ENCODE assay signal across 1 cellular context in the genomic region with DNA sequence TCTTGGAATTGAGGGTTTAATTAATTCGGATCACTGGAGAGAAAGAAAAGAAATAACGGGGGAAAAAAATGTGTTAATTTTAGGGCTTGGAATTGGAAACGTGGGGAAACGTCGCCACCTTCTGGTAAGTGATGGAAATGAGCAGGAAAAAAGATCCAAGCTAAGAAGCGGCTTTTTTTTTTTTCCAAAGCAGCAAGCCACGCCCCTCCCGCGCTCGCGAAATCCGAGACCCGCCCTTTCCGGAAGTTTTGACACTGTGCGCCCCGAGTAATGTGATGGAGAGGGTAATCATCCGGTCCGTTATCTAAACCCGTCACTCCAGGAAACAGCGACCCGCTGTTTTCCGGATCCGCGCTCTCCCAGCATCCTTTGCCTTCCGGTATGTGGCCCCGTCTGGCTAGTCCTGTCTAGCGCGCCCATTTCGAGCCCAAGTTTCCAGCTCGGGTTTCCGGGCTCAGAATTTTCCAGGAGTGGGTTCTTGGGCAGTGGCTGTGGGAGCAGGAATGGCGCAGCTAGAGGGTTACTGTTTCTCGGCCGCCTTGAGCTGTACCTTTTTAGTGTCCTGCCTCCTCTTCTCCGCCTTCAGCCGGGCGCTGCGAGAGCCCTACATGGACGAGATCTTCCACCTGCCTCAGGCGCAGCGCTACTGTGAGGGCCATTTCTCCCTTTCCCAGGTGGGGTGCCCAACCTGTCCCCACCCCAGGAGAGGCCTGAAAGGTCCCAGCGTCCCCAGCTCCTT.
A peak's percentile ranks its signal among the peaks of the same experiment; 100 is the strongest.
TF ChIP-seq lines count a peak whose summit lies in the region.

A gene with protein sequence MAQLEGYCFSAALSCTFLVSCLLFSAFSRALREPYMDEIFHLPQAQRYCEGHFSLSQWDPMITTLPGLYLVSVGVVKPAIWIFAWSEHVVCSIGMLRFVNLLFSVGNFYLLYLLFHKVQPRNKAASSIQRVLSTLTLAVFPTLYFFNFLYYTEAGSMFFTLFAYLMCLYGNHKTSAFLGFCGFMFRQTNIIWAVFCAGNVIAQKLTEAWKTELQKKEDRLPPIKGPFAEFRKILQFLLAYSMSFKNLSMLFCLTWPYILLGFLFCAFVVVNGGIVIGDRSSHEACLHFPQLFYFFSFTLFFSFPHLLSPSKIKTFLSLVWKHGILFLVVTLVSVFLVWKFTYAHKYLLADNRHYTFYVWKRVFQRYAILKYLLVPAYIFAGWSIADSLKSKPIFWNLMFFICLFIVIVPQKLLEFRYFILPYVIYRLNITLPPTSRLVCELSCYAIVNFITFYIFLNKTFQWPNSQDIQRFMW (plus strand): TSS at position 384 of the 739 bp plus-strand sequence. CDS start 120 bp downstream, at position 504.

TF ChIP-seq in HepG2, 621 proteins besides CTCF, POLR2A, EP300 and RAD21 (continued from another document and continues in another):
- TF ChIP-seq, protein P1, sequence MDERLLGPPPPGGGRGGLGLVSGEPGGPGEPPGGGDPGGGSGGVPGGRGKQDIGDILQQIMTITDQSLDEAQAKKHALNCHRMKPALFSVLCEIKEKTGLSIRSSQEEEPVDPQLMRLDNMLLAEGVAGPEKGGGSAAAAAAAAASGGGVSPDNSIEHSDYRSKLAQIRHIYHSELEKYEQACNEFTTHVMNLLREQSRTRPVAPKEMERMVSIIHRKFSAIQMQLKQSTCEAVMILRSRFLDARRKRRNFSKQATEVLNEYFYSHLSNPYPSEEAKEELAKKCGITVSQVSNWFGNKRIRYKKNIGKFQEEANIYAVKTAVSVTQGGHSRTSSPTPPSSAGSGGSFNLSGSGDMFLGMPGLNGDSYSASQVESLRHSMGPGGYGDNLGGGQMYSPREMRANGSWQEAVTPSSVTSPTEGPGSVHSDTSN (CRISPR knock-in tag; IDR thresholded peaks at IDR 0.05): no peak
- TF ChIP-seq SP1 (IDR thresholded peaks at IDR 0.05) (no peak), SP1 (CRISPR knock-in tag; IDR thresholded peaks at IDR 0.05) (peak; percentile 35; the same call in 1 of the 2 replicates), FOSL2 (CRISPR knock-in tag; IDR thresholded peaks at IDR 0.05) (peak; percentile 10; the same call in 1 of the 2 replicates), PHF8 (CRISPR knock-in tag; IDR thresholded peaks at IDR 0.05) (peak; percentile 65), HOXA9 (CRISPR knock-in tag; IDR thresholded peaks at IDR 0.05; ENCODE audit: borderline replicate concordance) (no peak), POLR2AphosphoS5 (IDR thresholded peaks at IDR 0.05; ENCODE audit: low read depth, low read length) (peak; percentile 59), ZNF678 (CRISPR knock-in tag; IDR thresholded peaks at IDR 0.05) (no peak), SATB2 (CRISPR knock-in tag; IDR thresholded peaks at IDR 0.05) (no peak), HCFC1 (IDR thresholded peaks at IDR 0.05; ENCODE audit: low read depth, low read length) (peak; percentile 79), HNRNPUL1 (IDR thresholded peaks at IDR 0.05; ENCODE audit: low read depth, low read length) (no peak), ZNF552 (CRISPR knock-in tag; IDR thresholded peaks at IDR 0.05; ENCODE audit: borderline replicate concordance) (no peak), SRF (IDR thresholded peaks at IDR 0.05; ENCODE audit: low read depth, low read length) (peak; percentile 52; the same call in 1 of the 2 replicates), KMT2B (CRISPR knock-in tag; IDR thresholded peaks at IDR 0.05) (peak; percentile 71; the same call in 1 of the 2 replicates), MXD4 (CRISPR knock-in tag; IDR thresholded peaks at IDR 0.05) (0 out of 2 replicates have a peak, but pooled peaks have one; percentile 32), NCOR1 (IDR thresholded peaks at IDR 0.05; ENCODE audit: borderline replicate concordance, low read length) (peak; percentile 24; the same call in 1 of the 2 replicates), SP4 (CRISPR knock-in tag; IDR thresholded peaks at IDR 0.05) (0 out of 2 replicates have a peak, but pooled peaks have one; percentile 40), NR2C2 (CRISPR knock-in tag; IDR thresholded peaks at IDR 0.05; ENCODE audit: borderline replicate concordance) (peak; percentile 62; the same call in 1 of the 2 replicates), SNAI1 (CRISPR knock-in tag; IDR thresholded peaks at IDR 0.05; ENCODE audit: borderline replicate concordance) (no peak), CC2D1A (CRISPR knock-in tag; IDR thresholded peaks at IDR 0.05) (no peak), MTA1 (CRISPR knock-in tag; IDR thresholded peaks at IDR 0.05; ENCODE audit: borderline replicate concordance) (no peak), ZNF331 (CRISPR knock-in tag; IDR thresholded peaks at IDR 0.05) (no peak), CREB1 (IDR thresholded peaks at IDR 0.05) (0 out of 2 replicates have a peak, but pooled peaks have one; percentile 3), CREB1 (CRISPR knock-in tag; IDR thresholded peaks at IDR 0.05) (peak; percentile 80), ZNF605 (CRISPR knock-in tag; IDR thresholded peaks at IDR 0.05) (no peak), MED1 (CRISPR knock-in tag; IDR thresholded peaks at IDR 0.05) (peak; percentile 37), JDP2 (CRISPR knock-in tag; IDR thresholded peaks at IDR 0.05; ENCODE audit: borderline replicate concordance) (no peak), EHMT2 (IDR thresholded peaks at IDR 0.05; ENCODE audit: borderline replicate concordance, low read depth, low read length) (peak; percentile 56; the same call in 1 of the 2 replicates), ZNF878 (CRISPR knock-in tag; IDR thresholded peaks at IDR 0.05) (0 out of 2 replicates have a peak, but pooled peaks have one; percentile 60), ZNF230 (CRISPR knock-in tag; IDR thresholded peaks at IDR 0.05) (0 out of 2 replicates have a peak, but pooled peaks have one; percentile 26), ZNF891 (CRISPR knock-in tag; IDR thresholded peaks at IDR 0.05) (0 out of 2 replicates have a peak, but pooled peaks have one; percentile 34), STAG1 (CRISPR knock-in tag; IDR thresholded peaks at IDR 0.05) (peak; percentile 80), FOXK1 (CRISPR knock-in tag; IDR thresholded peaks at IDR 0.05; ENCODE audit: borderline replicate concordance, low read depth) (peak; percentile 79; the same call in 1 of the 2 replicates), YY1 (IDR thresholded peaks at IDR 0.05; ENCODE audit: insufficient read depth, insufficient replicate concordance, low read depth, low read length) (peak; percentile 80), ZBTB20 (CRISPR knock-in tag; IDR thresholded peaks at IDR 0.05; ENCODE audit: borderline replicate concordance, low read depth) (no peak), RXRB (CRISPR knock-in tag; IDR thresholded peaks at IDR 0.05; ENCODE audit: borderline replicate concordance) (peak; percentile 33; the same call in 1 of the 2 replicates), TAF1 (CRISPR knock-in tag; IDR thresholded peaks at IDR 0.05) (peak; percentile 55; the same call in 1 of the 2 replicates), SMAD3 (CRISPR knock-in tag; IDR thresholded peaks at IDR 0.05) (0 out of 2 replicates have a peak, but pooled peaks have one; percentile 42), HOXA3 (CRISPR knock-in tag; IDR thresholded peaks at IDR 0.05) (peak; percentile 55), PRMT3 (CRISPR knock-in tag; IDR thresholded peaks at IDR 0.05; ENCODE audit: borderline replicate concordance, low read depth) (no peak), SIN3A (IDR thresholded peaks at IDR 0.05; ENCODE audit: borderline replicate concordance, low read depth, low read length) (peak; percentile 92), ZNF335 (CRISPR knock-in tag; IDR thresholded peaks at IDR 0.05) (0 out of 2 replicates have a peak, but pooled peaks have one; percentile 29), ZMAT3 (CRISPR knock-in tag; conservative IDR thresholded peaks at IDR 0.05) (no peak), ERF (CRISPR knock-in tag; IDR thresholded peaks at IDR 0.05) (peak; percentile 55; the same call in 1 of the 2 replicates), IRF2 (CRISPR knock-in tag; IDR thresholded peaks at IDR 0.05) (peak; percentile 50; the same call in 1 of the 2 replicates)
- TF ChIP-seq, protein P2, sequence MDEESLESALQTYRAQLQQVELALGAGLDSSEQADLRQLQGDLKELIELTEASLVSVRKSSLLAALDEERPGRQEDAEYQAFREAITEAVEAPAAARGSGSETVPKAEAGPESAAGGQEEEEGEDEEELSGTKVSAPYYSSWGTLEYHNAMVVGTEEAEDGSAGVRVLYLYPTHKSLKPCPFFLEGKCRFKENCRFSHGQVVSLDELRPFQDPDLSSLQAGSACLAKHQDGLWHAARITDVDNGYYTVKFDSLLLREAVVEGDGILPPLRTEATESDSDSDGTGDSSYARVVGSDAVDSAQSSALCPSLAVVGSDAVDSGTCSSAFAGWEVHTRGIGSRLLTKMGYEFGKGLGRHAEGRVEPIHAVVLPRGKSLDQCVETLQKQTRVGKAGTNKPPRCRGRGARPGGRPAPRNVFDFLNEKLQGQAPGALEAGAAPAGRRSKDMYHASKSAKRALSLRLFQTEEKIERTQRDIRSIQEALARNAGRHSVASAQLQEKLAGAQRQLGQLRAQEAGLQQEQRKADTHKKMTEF (CRISPR knock-in tag; IDR thresholded peaks at IDR 0.05): peak; percentile 80
- TF ChIP-seq, protein P3, sequence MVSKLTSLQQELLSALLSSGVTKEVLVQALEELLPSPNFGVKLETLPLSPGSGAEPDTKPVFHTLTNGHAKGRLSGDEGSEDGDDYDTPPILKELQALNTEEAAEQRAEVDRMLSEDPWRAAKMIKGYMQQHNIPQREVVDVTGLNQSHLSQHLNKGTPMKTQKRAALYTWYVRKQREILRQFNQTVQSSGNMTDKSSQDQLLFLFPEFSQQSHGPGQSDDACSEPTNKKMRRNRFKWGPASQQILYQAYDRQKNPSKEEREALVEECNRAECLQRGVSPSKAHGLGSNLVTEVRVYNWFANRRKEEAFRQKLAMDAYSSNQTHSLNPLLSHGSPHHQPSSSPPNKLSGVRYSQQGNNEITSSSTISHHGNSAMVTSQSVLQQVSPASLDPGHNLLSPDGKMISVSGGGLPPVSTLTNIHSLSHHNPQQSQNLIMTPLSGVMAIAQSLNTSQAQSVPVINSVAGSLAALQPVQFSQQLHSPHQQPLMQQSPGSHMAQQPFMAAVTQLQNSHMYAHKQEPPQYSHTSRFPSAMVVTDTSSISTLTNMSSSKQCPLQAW (CRISPR knock-in tag; IDR thresholded peaks at IDR 0.05): peak; percentile 55
- TF ChIP-seq, protein P4, sequence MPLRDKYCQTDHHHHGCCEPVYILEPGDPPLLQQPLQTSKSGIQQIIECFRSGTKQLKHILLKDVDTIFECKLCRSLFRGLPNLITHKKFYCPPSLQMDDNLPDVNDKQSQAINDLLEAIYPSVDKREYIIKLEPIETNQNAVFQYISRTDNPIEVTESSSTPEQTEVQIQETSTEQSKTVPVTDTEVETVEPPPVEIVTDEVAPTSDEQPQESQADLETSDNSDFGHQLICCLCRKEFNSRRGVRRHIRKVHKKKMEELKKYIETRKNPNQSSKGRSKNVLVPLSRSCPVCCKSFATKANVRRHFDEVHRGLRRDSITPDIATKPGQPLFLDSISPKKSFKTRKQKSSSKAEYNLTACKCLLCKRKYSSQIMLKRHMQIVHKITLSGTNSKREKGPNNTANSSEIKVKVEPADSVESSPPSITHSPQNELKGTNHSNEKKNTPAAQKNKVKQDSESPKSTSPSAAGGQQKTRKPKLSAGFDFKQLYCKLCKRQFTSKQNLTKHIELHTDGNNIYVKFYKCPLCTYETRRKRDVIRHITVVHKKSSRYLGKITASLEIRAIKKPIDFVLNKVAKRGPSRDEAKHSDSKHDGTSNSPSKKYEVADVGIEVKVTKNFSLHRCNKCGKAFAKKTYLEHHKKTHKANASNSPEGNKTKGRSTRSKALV (CRISPR knock-in tag; IDR thresholded peaks at IDR 0.05): peak; percentile 42; the same call in 1 of the 2 replicates
- TF ChIP-seq, protein P5, sequence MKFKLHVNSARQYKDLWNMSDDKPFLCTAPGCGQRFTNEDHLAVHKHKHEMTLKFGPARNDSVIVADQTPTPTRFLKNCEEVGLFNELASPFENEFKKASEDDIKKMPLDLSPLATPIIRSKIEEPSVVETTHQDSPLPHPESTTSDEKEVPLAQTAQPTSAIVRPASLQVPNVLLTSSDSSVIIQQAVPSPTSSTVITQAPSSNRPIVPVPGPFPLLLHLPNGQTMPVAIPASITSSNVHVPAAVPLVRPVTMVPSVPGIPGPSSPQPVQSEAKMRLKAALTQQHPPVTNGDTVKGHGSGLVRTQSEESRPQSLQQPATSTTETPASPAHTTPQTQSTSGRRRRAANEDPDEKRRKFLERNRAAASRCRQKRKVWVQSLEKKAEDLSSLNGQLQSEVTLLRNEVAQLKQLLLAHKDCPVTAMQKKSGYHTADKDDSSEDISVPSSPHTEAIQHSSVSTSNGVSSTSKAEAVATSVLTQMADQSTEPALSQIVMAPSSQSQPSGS (CRISPR knock-in tag; IDR thresholded peaks at IDR 0.05): 0 out of 2 replicates have a peak, but pooled peaks have one; percentile 38
- TF ChIP-seq, protein P6, sequence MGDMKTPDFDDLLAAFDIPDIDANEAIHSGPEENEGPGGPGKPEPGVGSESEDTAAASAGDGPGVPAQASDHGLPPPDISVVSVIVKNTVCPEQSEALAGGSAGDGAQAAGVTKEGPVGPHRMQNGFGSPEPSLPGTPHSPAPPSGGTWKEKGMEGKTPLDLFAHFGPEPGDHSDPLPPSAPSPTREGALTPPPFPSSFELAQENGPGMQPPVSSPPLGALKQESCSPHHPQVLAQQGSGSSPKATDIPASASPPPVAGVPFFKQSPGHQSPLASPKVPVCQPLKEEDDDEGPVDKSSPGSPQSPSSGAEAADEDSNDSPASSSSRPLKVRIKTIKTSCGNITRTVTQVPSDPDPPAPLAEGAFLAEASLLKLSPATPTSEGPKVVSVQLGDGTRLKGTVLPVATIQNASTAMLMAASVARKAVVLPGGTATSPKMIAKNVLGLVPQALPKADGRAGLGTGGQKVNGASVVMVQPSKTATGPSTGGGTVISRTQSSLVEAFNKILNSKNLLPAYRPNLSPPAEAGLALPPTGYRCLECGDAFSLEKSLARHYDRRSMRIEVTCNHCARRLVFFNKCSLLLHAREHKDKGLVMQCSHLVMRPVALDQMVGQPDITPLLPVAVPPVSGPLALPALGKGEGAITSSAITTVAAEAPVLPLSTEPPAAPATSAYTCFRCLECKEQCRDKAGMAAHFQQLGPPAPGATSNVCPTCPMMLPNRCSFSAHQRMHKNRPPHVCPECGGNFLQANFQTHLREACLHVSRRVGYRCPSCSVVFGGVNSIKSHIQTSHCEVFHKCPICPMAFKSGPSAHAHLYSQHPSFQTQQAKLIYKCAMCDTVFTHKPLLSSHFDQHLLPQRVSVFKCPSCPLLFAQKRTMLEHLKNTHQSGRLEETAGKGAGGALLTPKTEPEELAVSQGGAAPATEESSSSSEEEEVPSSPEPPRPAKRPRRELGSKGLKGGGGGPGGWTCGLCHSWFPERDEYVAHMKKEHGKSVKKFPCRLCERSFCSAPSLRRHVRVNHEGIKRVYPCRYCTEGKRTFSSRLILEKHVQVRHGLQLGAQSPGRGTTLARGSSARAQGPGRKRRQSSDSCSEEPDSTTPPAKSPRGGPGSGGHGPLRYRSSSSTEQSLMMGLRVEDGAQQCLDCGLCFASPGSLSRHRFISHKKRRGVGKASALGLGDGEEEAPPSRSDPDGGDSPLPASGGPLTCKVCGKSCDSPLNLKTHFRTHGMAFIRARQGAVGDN (CRISPR knock-in tag; IDR thresholded peaks at IDR 0.05): peak; percentile 66
